ENCODE assay signal across 6 cellular contexts in genomic region chr13:52208384-52208783, GRCh38. TPM values are rescaled to one million over a fixed set of nuclear protein-coding genes. Genes with fewer than 3 reads are reported as not detected.
A peak's percentile ranks its signal among the peaks of the same experiment; 100 is the strongest.
DNase-seq lines count a peak whose midpoint lies in the region; ATAC-seq, FAIRE-seq and TF ChIP-seq lines count a peak whose summit lies in the region.
"Not testable (repeated sequence)": the region's sequence is repeated elsewhere in the genome, so short reads cannot be mapped to it uniquely, and the experiment has no call there.

No MANE protein-coding gene starts in this region.

- H2AFZ ChIP-seq in K562 (ENCODE audit: low read depth, low read length); neural progenitor cell (replicated peaks): not testable (repeated sequence)

- H3K4me1 ChIP-seq in K562 (replicated peaks in 1 of 2; ENCODE audit: control insufficient read depth in 2 of 2, insufficient read depth in 2 of 2, low read length in 2 of 2); neural progenitor cell: not testable (repeated sequence)

- not testable (repeated sequence) for FAIRE-seq in K562 (lab: Jason Lieb, UNC)

- not testable (repeated sequence) for H3F3A ChIP-seq in neural progenitor cell (ENCODE audit: low read depth)

- H3K9ac ChIP-seq in K562 (ENCODE audit: insufficient read depth in 1 of 2, low read depth in 2 of 2, low read length in 2 of 2); neural progenitor cell: not testable (repeated sequence)

- not testable (repeated sequence) for H3K9me1 ChIP-seq in K562 (ENCODE audit: control insufficient read depth, insufficient read depth, low read length)

- POLR2A ChIA-PET in activated CD8-positive, alpha-beta T cell treated with anti-CD3 and anti-CD28 coated beads for 36 hours (lab: Charles Lee); K562 (lab: Yijun Ruan, JAX): not testable (repeated sequence)

- 14% methylated on average over 3 of the region's 6 CpGs for WGBS in K562 (ENCODE audit: insufficient coverage, low coverage, missing lambda C conversion rate)

- H3K4me3 ChIP-seq in K562, neural progenitor cell: not testable (repeated sequence)

- not testable (repeated sequence) for TF ChIP-seq EP300 in K562 (IDR thresholded peaks at IDR 0.05; ENCODE audit: low read length)

- not testable (repeated sequence) for H3K4me2 ChIP-seq in K562 (ENCODE audit: insufficient read depth, low read length); neural progenitor cell

- TF ChIP-seq POLR2A in K562 (conservative IDR thresholded peaks at IDR 0.05): not testable (repeated sequence)

- in situ Hi-C loops in K562 (cut with MboI): not testable (repeated sequence)

- H3K27ac Mint-ChIP-seq in activated CD8-positive, alpha-beta T cell treated with anti-CD3 and anti-CD28 coated beads for 36 hours: peak overlapping the region; percentile 34
- peak overlapping the region; percentile 54 for H3K27ac Mint-ChIP-seq in activated naive CD8-positive, alpha-beta T cell treated with anti-CD3 and anti-CD28 coated beads, Interleukin-2, amount 50 U/mL, for 24 hours
- peak overlapping the region; percentile 9 for H3K27ac Mint-ChIP-seq in neural progenitor cell
- not testable (repeated sequence) for H3K27ac Mint-ChIP-seq in stimulated activated memory B cell treated with anti-CD40 and anti-IgM and Interleukin-4, amounts not matched to agents 10 μg/mL and 1 μg/mL and 100 μg/mL, for 72 hours
- H3K27ac Mint-ChIP-seq in stimulated activated naive CD8-positive, alpha-beta T cell treated with anti-CD3 and anti-CD28 coated beads, Interleukin-15, Interleukin-2, amounts not matched to agents 100 ng/mL and 50 ng/mL, for 24 hours: peak overlapping the region; percentile 50

- H3K27ac ChIP-seq in K562 (ENCODE audit: extremely low read depth, low read depth, low read length); neural progenitor cell: not testable (repeated sequence)

- not testable (repeated sequence) for H3K9me3 ChIP-seq in K562 (replicated peaks; ENCODE audit: control insufficient read depth, insufficient read depth, low read depth, low read length); neural progenitor cell (ENCODE audit: low read depth)

- not testable (repeated sequence) for TF ChIP-seq CTCF in activated CD8-positive, alpha-beta T cell treated with anti-CD3 and anti-CD28 coated beads for 36 hours (IDR thresholded peaks at IDR 0.05); K562 (IDR thresholded peaks at IDR 0.05 in 2 of 3, conservative IDR thresholded peaks at IDR 0.05 in 1 of 3; ENCODE audit: insufficient read depth in 2 of 3, low read depth in 1 of 3, low read length in 3 of 3); neural progenitor cell (IDR thresholded peaks at IDR 0.05)

- not testable (repeated sequence) for H3K9me3 Mint-ChIP-seq in activated CD8-positive, alpha-beta T cell treated with anti-CD3 and anti-CD28 coated beads for 36 hours; activated naive CD8-positive, alpha-beta T cell treated with anti-CD3 and anti-CD28 coated beads, Interleukin-2, amount 50 U/mL, for 24 hours; neural progenitor cell; stimulated activated memory B cell treated with anti-CD40 and anti-IgM and Interleukin-4, amounts not matched to agents 10 μg/mL and 1 μg/mL and 100 μg/mL, for 72 hours; stimulated activated naive CD8-positive, alpha-beta T cell treated with anti-CD3 and anti-CD28 coated beads, Interleukin-15, Interleukin-2, amounts not matched to agents 100 ng/mL and 50 ng/mL, for 24 hours

- not testable (repeated sequence) for H3K27me3 Mint-ChIP-seq in activated CD8-positive, alpha-beta T cell treated with anti-CD3 and anti-CD28 coated beads for 36 hours; activated naive CD8-positive, alpha-beta T cell treated with anti-CD3 and anti-CD28 coated beads, Interleukin-2, amount 50 U/mL, for 24 hours; neural progenitor cell (ENCODE audit: insufficient read depth, low read depth); stimulated activated memory B cell treated with anti-CD40 and anti-IgM and Interleukin-4, amounts not matched to agents 10 μg/mL and 1 μg/mL and 100 μg/mL, for 72 hours; stimulated activated naive CD8-positive, alpha-beta T cell treated with anti-CD3 and anti-CD28 coated beads, Interleukin-15, Interleukin-2, amounts not matched to agents 100 ng/mL and 50 ng/mL, for 24 hours

- H3K36me3 ChIP-seq in K562 (ENCODE audit: control insufficient read depth, insufficient read depth, low read length); neural progenitor cell: not testable (repeated sequence)

- intact Hi-C loops in activated CD8-positive, alpha-beta T cell treated with anti-CD3 and anti-CD28 coated beads for 36 hours (cut with micrococcal nuclease); K562 (cut with micrococcal nuclease): not testable (repeated sequence)

- BruUV-seq in K562 (replicated peaks; lab: Mats Ljungman, UMichigan): not testable (repeated sequence)

- H3K4me1 Mint-ChIP-seq in activated CD8-positive, alpha-beta T cell treated with anti-CD3 and anti-CD28 coated beads for 36 hours (ENCODE audit: low read depth); activated naive CD8-positive, alpha-beta T cell treated with anti-CD3 and anti-CD28 coated beads, Interleukin-2, amount 50 U/mL, for 24 hours; neural progenitor cell; stimulated activated memory B cell treated with anti-CD40 and anti-IgM and Interleukin-4, amounts not matched to agents 10 μg/mL and 1 μg/mL and 100 μg/mL, for 72 hours; stimulated activated naive CD8-positive, alpha-beta T cell treated with anti-CD3 and anti-CD28 coated beads, Interleukin-15, Interleukin-2, amounts not matched to agents 100 ng/mL and 50 ng/mL, for 24 hours (ENCODE audit: low read depth): not testable (repeated sequence)

- H3K36me3 Mint-ChIP-seq in activated CD8-positive, alpha-beta T cell treated with anti-CD3 and anti-CD28 coated beads for 36 hours (ENCODE audit: low read depth); activated naive CD8-positive, alpha-beta T cell treated with anti-CD3 and anti-CD28 coated beads, Interleukin-2, amount 50 U/mL, for 24 hours (ENCODE audit: low read depth); neural progenitor cell; stimulated activated memory B cell treated with anti-CD40 and anti-IgM and Interleukin-4, amounts not matched to agents 10 μg/mL and 1 μg/mL and 100 μg/mL, for 72 hours; stimulated activated naive CD8-positive, alpha-beta T cell treated with anti-CD3 and anti-CD28 coated beads, Interleukin-15, Interleukin-2, amounts not matched to agents 100 ng/mL and 50 ng/mL, for 24 hours (ENCODE audit: low read depth): not testable (repeated sequence)

- CTCF ChIA-PET in activated CD8-positive, alpha-beta T cell treated with anti-CD3 and anti-CD28 coated beads for 36 hours (lab: Charles Lee); K562 (lab: Yijun Ruan, JAX; ENCODE audit: low intra/inter-chr PET ratio): not testable (repeated sequence)

- H3K4me3 Mint-ChIP-seq in activated CD8-positive, alpha-beta T cell treated with anti-CD3 and anti-CD28 coated beads for 36 hours; activated naive CD8-positive, alpha-beta T cell treated with anti-CD3 and anti-CD28 coated beads, Interleukin-2, amount 50 U/mL, for 24 hours; neural progenitor cell; stimulated activated memory B cell treated with anti-CD40 and anti-IgM and Interleukin-4, amounts not matched to agents 10 μg/mL and 1 μg/mL and 100 μg/mL, for 72 hours; stimulated activated naive CD8-positive, alpha-beta T cell treated with anti-CD3 and anti-CD28 coated beads, Interleukin-15, Interleukin-2, amounts not matched to agents 100 ng/mL and 50 ng/mL, for 24 hours: not testable (repeated sequence)

- not testable (repeated sequence) for H3K79me2 ChIP-seq in K562 (ENCODE audit: control insufficient read depth, insufficient read depth, low read length); neural progenitor cell (ENCODE audit: low read depth)

- peak; percentile 86 for ATAC-seq in activated CD8-positive, alpha-beta T cell treated with anti-CD3 and anti-CD28 coated beads for 36 hours
- ATAC-seq in activated naive CD8-positive, alpha-beta T cell treated with anti-CD3 and anti-CD28 coated beads, Interleukin-2, amount 50 U/mL, for 24 hours: peak; percentile 88
- ATAC-seq in K562: not testable (repeated sequence)
- peak; percentile 69 for ATAC-seq in stimulated activated memory B cell treated with anti-CD40 and anti-IgM and Interleukin-4, amounts not matched to agents 10 μg/mL and 1 μg/mL and 100 μg/mL, for 72 hours

- peak; percentile 9 for DNase-seq in activated CD8-positive, alpha-beta T cell treated with anti-CD3 and anti-CD28 coated beads for 36 hours
- DNase-seq in activated naive CD8-positive, alpha-beta T cell treated with anti-CD3 and anti-CD28 coated beads, Interleukin-2, amount 50 U/mL, for 24 hours; K562 (ENCODE audit: extremely low read depth in 1 of 4, low spot score in 3 of 4); neural progenitor cell (ENCODE audit: low spot score): not testable (repeated sequence)

- H4K20me1 ChIP-seq in K562 (replicated peaks; ENCODE audit: control insufficient read depth, insufficient read depth, low read length); neural progenitor cell (ENCODE audit: low read depth): not testable (repeated sequence)

- H3K27me3 ChIP-seq in K562 (ENCODE audit: control insufficient read depth in 2 of 2, insufficient read depth in 2 of 2, low read length in 2 of 2); neural progenitor cell: not testable (repeated sequence)

- TF ChIP-seq RAD21 in K562 (CRISPR knock-in tag; conservative IDR thresholded peaks at IDR 0.05 in 1 of 2, IDR thresholded peaks at IDR 0.05 in 1 of 2): not testable (repeated sequence)

RNA-seq across cellular contexts. Expression of gene NEK3, which starts 49.0 kb away (rescaled TPM):
- 1 to 10 TPM; 1.5 to 1.9 TPM for total RNA-seq in activated CD8-positive, alpha-beta T cell treated with anti-CD3 and anti-CD28 coated beads for 36 hours
- 4.2 and 12.8 TPM in 2 replicates for total RNA-seq in K562 (2011; cell fraction: chromatin; rRNA removed; ENCODE audit: low replicate concordance)
- total RNA-seq in K562 (2011; cell fraction: nucleolus; rRNA removed): 1.8 and 3.4 TPM in 2 replicates
- total RNA-seq in K562 (2011; cell fraction: nucleoplasm; rRNA removed): 3.9 and 6.0 TPM in 2 replicates
- total RNA-seq in K562 (2014; rRNA removed) (5.3 and 6.4 TPM in 2 replicates), K562 (2014; rRNA removed; fragmentation: Illumina TruSeq; extraction: Trizol) (7.1 and 8.3 TPM in 2 replicates), K562 (2015; rRNA removed; fragmentation: Illumina TruSeq; extraction: Trizol) (6.7 and 7.5 TPM in 2 replicates), K562 (2021) (3.6 and 6.2 TPM in 2 replicates), neural progenitor cell (ENCODE audit: low replicate concordance) (24.9 and 38.4 TPM in 2 replicates)
- polyA plus RNA-seq in K562 (2011; rRNA removed) (4.8 and 10.0 TPM in 2 replicates), K562 (2014; fragmentation: Illumina TruSeq; extraction: Trizol) (8.7 and 10.3 TPM in 2 replicates), K562 (2014; fragmentation: Nextera tagmentation; extraction: Ambion mirVana) (10 to 100 TPM in 1 of 2 experiments, 1 to 10 TPM in 1; 9.3 to 11.0 TPM), K562 (2014; rRNA removed) (6.4 and 9.9 TPM in 2 replicates)
- polyA plus RNA-seq in K562 (2011; cell fraction: cytosol; rRNA removed): 1.5 and 2.3 TPM in 2 replicates
- polyA plus RNA-seq in K562 (2011; cell fraction: nucleus; rRNA removed): 4.6 and 4.7 TPM in 2 replicates
- polyA plus RNA-seq in K562 (2012): 5.4 and 6.5 TPM in 2 replicates
- 4.1 and 9.6 TPM in 2 replicates for polyA minus RNA-seq in K562 (2011; rRNA and poly(A)+ RNA removed)
- 3.3 and 3.6 TPM in 2 replicates for polyA minus RNA-seq in K562 (2011; cell fraction: cytosol; rRNA and poly(A)+ RNA removed)
- polyA minus RNA-seq in K562 (2011; cell fraction: nucleus; rRNA and poly(A)+ RNA removed): 1.2 and 1.4 TPM in 2 replicates
